In genomic region chr5:35369965-35370790, GRCh38 we compare ENCODE assay signal across 14 cellular contexts.
DNase-seq lines count a peak whose midpoint lies in the region; ATAC-seq and TF ChIP-seq lines count a peak whose summit lies in the region.
"Had no signal": no experiment of that assay in that cellular context is flagged by ENCODE, and none has a peak within 500 bp of the region (broad histone marks: within the 10 kb centered on the region; RNA-seq: fewer than 3 reads in every experiment).

No MANE protein-coding gene starts in this region.

- TF ChIP-seq CTCF in mucosa of descending colon (IDR thresholded peaks at IDR 0.05) (no peak), GM10266 (IDR thresholded peaks at IDR 0.05; ENCODE audit: control insufficient read depth, insufficient read depth, low read depth, missing control alignments) (no peak)

- H3K4me3 ChIP-seq in mucosa of descending colon: no peak overlapping the region
- H3K4me3 ChIP-seq: gastrocnemius medialis, sigmoid colon had no signal

- peak; percentile 83 for DNase-seq in DMS 273 (lab: John Stamatoyannopoulos, UW; ENCODE audit: unreplicated experiment)
- DNase-seq in LHCN-M2 (ENCODE audit: low read depth): peak; percentile 0
- peak; percentile 93 for DNase-seq in NCI-H82 (lab: John Stamatoyannopoulos, UW)
- DNase-seq in iPS DF 19.7 (ENCODE audit: low read depth, low spot score): peak; percentile 20
- no peak for DNase-seq in mucosa of descending colon
- DNase-seq in GM10266 (ENCODE audit: extremely low spot score): no peak
- no peak for DNase-seq in activated T-cell treated with anti-CD3 and anti-CD28 coated beads, Interleukin-2, amount 50 U/mL, for 48 hours
- DNase-seq: gastrocnemius medialis, natural killer cell, OCI-M1, sigmoid colon, T-cell had no signal

- ATAC-seq in mucosa of descending colon (no peak), HG03342 (IDR thresholded peaks at IDR 0.05; ENCODE audit: unreplicated experiment) (no peak)
- ATAC-seq: gastrocnemius medialis, left lobe of liver, natural killer cell, T-cell had no signal

- H3K4me1 ChIP-seq in mucosa of descending colon (ENCODE audit: low read depth): peaks cover 13% of the 10 kb centered on the region
- H3K4me1 ChIP-seq: gastrocnemius medialis, sigmoid colon had no signal

- H3K36me3 ChIP-seq in mucosa of descending colon (ENCODE audit: low read depth): no peaks in the 10 kb centered on the region
- H3K36me3 ChIP-seq: gastrocnemius medialis, sigmoid colon had no signal

- no peaks in the 10 kb centered on the region for H3K9me3 ChIP-seq in mucosa of descending colon
- H3K9me3 ChIP-seq: gastrocnemius medialis, sigmoid colon had no signal

- intact Hi-C loops in mucosa of descending colon (cut with DNase I, micrococcal nuclease): no loop called here

Comparison
In these comparisons a context has a peak if more than half of its experiments do, and no peak if none do; other contexts are left out.
1. DNase-seq: peak in DMS 273 (single experiment), LHCN-M2 (single experiment), NCI-H82 (single experiment) and iPS DF 19.7 (single experiment); none in mucosa of descending colon (0 of 3), GM10266 (single experiment) and activated T-cell treated with anti-CD3 and anti-CD28 coated beads, Interleukin-2, amount 50 U/mL, for 48 hours (0 of 2).